8 cellular contexts compared by ENCODE assay signal in the genomic region with DNA sequence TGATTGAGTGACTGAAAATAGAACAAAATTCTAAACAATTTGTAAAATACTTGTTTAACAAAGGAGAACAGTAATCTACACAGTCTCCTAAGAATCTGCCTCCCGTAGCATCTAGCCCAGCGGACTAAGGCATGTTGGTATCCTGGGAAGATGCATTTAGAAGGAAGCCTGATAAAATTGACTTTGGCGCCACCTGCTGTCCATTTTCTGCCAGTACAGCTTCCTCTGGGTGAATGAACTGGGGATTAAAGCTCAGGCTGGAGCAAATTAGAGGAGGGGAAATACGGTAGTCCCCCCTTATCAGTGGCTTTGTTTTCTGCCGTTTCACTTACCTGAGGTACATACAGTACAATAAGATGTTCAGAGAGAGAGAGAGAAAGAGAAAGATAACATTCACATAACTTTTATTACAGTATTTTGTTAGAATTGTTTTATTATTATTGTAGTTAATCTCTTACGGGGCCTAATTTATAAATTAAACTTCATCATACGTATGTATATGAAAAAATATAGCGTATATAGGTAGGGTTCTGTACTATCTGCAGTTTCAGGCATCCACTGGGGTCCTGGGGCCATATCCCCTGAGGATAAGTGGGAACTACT.
A peak's percentile ranks its signal among the peaks of the same experiment; 100 is the strongest.
DNase-seq lines count a peak whose midpoint lies in the region; ATAC-seq, FAIRE-seq and TF ChIP-seq lines count a peak whose summit lies in the region.

No MANE protein-coding gene starts in this region.

- peak; percentile 56 for ATAC-seq in HG02610 (IDR thresholded peaks at IDR 0.05; ENCODE audit: unreplicated experiment)
- peak; percentile 77 to 80 for ATAC-seq in lower lobe of right lung
- no peak for ATAC-seq in GM18873 (IDR thresholded peaks at IDR 0.05; ENCODE audit: low FRiP score, unreplicated experiment)

- H3K36me3 ChIP-seq in lower lobe of right lung: no peaks in the 10 kb centered on the region

- DNase-seq in NCI-H460 (ENCODE audit: extremely low read depth, low read depth) (peak; percentile 64), ecto neural progenitor cell (ENCODE audit: low spot score) (peak; percentile 82), lower lobe of right lung (peak; percentile 62)
- DNase-seq in activated CD4-positive, alpha-beta T cell treated with anti-CD3 and anti-CD28 coated beads, Interleukin-2, amount 50 U/mL, for 24 hours (ENCODE audit: low read depth in 1 of 2, low spot score in 1 of 2): peak; percentile 56 to 63
- DNase-seq in stimulated activated CD8-positive, alpha-beta memory T cell treated with anti-CD3 and anti-CD28 coated beads, Interleukin-15, amount 100 ng/mL, for 1 hour (ENCODE audit: low read depth): peak; percentile 59

- peak; percentile 86 for FAIRE-seq in G401.6 (lab: Jason Lieb, UNC)

- no peaks in the 10 kb centered on the region for H3K27me3 ChIP-seq in lower lobe of right lung (ENCODE audit: low read depth)

- H3K4me3 ChIP-seq in lower lobe of right lung: no peak overlapping the region

- H3K9me3 ChIP-seq in lower lobe of right lung: no peaks in the 10 kb centered on the region

- no peak overlapping the region for H3K27ac ChIP-seq in lower lobe of right lung

- peak; percentile 94 for TF ChIP-seq CTCF in lower lobe of right lung (IDR thresholded peaks at IDR 0.05)

- intact Hi-C loops in lower lobe of right lung (cut with DNase I): no loop called here

- H3K4me1 ChIP-seq in lower lobe of right lung: no peaks in the 10 kb centered on the region
